8 cellular contexts compared by ENCODE assay signal in genomic region chr3:197736491-197737318, GRCh38. TPM values are rescaled to one million over a fixed set of nuclear protein-coding genes. Genes with fewer than 3 reads are reported as not detected.
DNase-seq lines count a peak whose midpoint lies in the region; ATAC-seq, FAIRE-seq and TF ChIP-seq lines count a peak whose summit lies in the region.

Gene RUBCN, minus strand, starts transcription at chr3:197736904. Its CDS starts 185 bp downstream, at chr3:197736719.

- FAIRE-seq in kidney (lab: Jason Lieb, UNC): no peak

- TF ChIP-seq POLR2A in GM19193 (IDR thresholded peaks at IDR 0.05; ENCODE audit: extremely low read depth, insufficient read depth, insufficient read length): peak; percentile 70

- H3K4me1 ChIP-seq in kidney (ENCODE audit: control insufficient read depth in 1 of 2, insufficient read depth in 1 of 2, low read depth in 1 of 2, low read length in 2 of 2): peaks cover 0 to 9% of the 10 kb centered on the region in 2 donors

- H3K9me3 ChIP-seq in kidney (ENCODE audit: control insufficient read depth in 1 of 2, low read length in 2 of 2): no peaks in the 10 kb centered on the region

- TF ChIP-seq CTCF in kidney (IDR thresholded peaks at IDR 0.05; ENCODE audit: borderline replicate concordance, extremely low read depth, insufficient read depth): no peak

- ATAC-seq in HG03432 (IDR thresholded peaks at IDR 0.05; ENCODE audit: unreplicated experiment): peak; percentile 86

- intact Hi-C loops in kidney (cut with DNase I): no loop called here

- H3K27ac ChIP-seq in kidney (ENCODE audit: low read depth in 2 of 2, low read length in 2 of 2): peak within 1 kb of the TSS; percentile 63 to 80

- no peaks in the 10 kb centered on the region for H3K36me3 ChIP-seq in kidney (ENCODE audit: control insufficient read depth in 1 of 2, insufficient read depth in 2 of 2, low read length in 2 of 2)

- peak within 1 kb of the TSS; percentile 78 to 86 for H3K9ac ChIP-seq in kidney (ENCODE audit: low read length in 2 of 2)

- peak within 1 kb of the TSS; percentile 90 for H3K4me3 ChIP-seq in kidney (ENCODE audit: low read length in 2 of 2)

- peak; percentile 99 for DNase-seq in Ammon's horn (ENCODE audit: low spot score)
- peak; percentile 98 for DNase-seq in NCI-H510A (lab: John Stamatoyannopoulos, UW)
- DNase-seq in activated CD4-positive, alpha-beta T cell treated with anti-CD3 and anti-CD28 coated beads for 1 hour: peak; percentile 83
- DNase-seq in cerebellum (ENCODE audit: low spot score): peak; percentile 99
- peak; percentile 99 for DNase-seq in kidney
- DNase-seq in stimulated activated CD4-positive, alpha-beta T cell treated with anti-CD3 and anti-CD28 coated beads, Interleukin-15, amount 100 ng/mL, for 1 hour (ENCODE audit: low read depth in 1 of 2, low spot score in 1 of 2): peak; percentile 80 to 85

RNA-seq across cellular contexts. Expression of gene RUBCN, which starts in this region (rescaled TPM):
- 19.2 TPM for total RNA-seq in cerebellum
- total RNA-seq in kidney: 31.5 TPM
- polyA plus RNA-seq in kidney (ENCODE audit: insufficient read depth, low read depth, low replicate concordance): 4.4 TPM

Comparison
In these comparisons a context has a peak if more than half of its experiments do, and no peak if none do; other contexts are left out.
1. Peak in every context shown above with its lines: DNase-seq, ATAC-seq, H3K4me3 ChIP-seq and H3K27ac ChIP-seq.